ENCODE assay signal across 22 cellular contexts in the genomic region with DNA sequence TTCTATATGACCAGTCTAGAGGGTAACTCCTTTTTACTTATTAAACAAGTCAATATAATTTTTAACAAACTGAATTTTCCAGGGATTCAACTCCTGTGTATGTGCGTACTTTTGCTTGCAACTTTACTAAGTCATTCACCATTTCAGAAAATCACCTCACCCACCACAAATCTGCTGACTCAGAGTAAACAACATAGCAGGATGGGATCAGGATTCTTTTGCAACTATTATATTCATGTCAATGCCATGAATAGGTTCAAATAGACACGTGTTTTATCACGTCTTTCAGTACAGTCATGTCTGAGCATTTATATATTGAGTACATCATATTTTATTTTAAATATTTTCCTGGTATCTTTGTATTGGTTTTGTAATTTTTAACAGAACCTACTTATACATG. TPM values are rescaled to one million over a fixed set of nuclear protein-coding genes. Genes with fewer than 3 reads are reported as not detected.
DNase-seq lines count a peak whose midpoint lies in the region; ATAC-seq, FAIRE-seq and TF ChIP-seq lines count a peak whose summit lies in the region.
"Had no signal": no experiment of that assay in that cellular context is flagged by ENCODE, and none has a peak within 500 bp of the region (broad histone marks: within the 10 kb centered on the region; RNA-seq: fewer than 3 reads in every experiment).

No MANE protein-coding gene starts in this region.

- TF ChIP-seq CTCF in PC-3 (conservative IDR thresholded peaks at IDR 0.05; ENCODE audit: low read depth, low read length) (no peak), H1 (IDR thresholded peaks at IDR 0.05; ENCODE audit: control extremely low read depth in 1 of 3, insufficient read depth in 1 of 3, low read depth in 1 of 3, low read length in 3 of 3) (no peak)

- H3K4ac ChIP-seq in H1 (replicated peaks; ENCODE audit: insufficient read length, low read depth, low read length), result no peak overlapping the region

- WGBS in H1 (ENCODE audit: extremely low coverage in 1 of 2, insufficient coverage in 1 of 2, insufficient read length in 1 of 2, insufficient replicate concordance in 2 of 2, low coverage in 1 of 2, low lambda C conversion rate in 2 of 2, missing lambda C conversion rate in 1 of 2), 2 experiments, result 90% methylated on average over 3 of the region's 3 CpGs; no CpG with 5 or more reads in 1 of the 2 experiments

- H2AK5ac ChIP-seq in H1 (ENCODE audit: low read depth, low read length), result no peak overlapping the region

- no peak overlapping the region for H3K14ac ChIP-seq in H1 (ENCODE audit: insufficient read length)

- ATAC-seq in PC-3 (peak; percentile 74), GM18861 (IDR thresholded peaks at IDR 0.05; ENCODE audit: unreplicated experiment) (no peak), HG02588 (IDR thresholded peaks at IDR 0.05; ENCODE audit: unreplicated experiment) (no peak)

- no peaks in the 10 kb centered on the region for H3F3A ChIP-seq in PC-3 (ENCODE audit: low read length, unreplicated experiment)

- TF ChIP-seq POLR2A in H1 (IDR thresholded peaks at IDR 0.05; ENCODE audit: control extremely low read depth in 1 of 2, low read depth in 2 of 2, low read length in 2 of 2), result no peak

- H4K20me1 ChIP-seq in PC-3 (ENCODE audit: low read length) (no peaks in the 10 kb centered on the region), H1 (replicated peaks in 1 of 2; ENCODE audit: control insufficient read depth in 1 of 2, insufficient read depth in 2 of 2, low read length in 2 of 2) (peaks cover 0 to 2% of the 10 kb centered on the region in 2 experiments)
- H4K20me1 ChIP-seq: BLaER1 had no signal

- FAIRE-seq in H1 (lab: Jason Lieb, UNC), result no peak

- H2BK12ac ChIP-seq in H1 (ENCODE audit: low read depth, low read length), result no peak overlapping the region

- no peak overlapping the region for H2BK20ac ChIP-seq in H1 (ENCODE audit: low read length)

- peaks cover 4% of the 10 kb centered on the region; the same call in 1 of the 2 replicates for H3K79me1 ChIP-seq in H1 (ENCODE audit: low read depth, low read length)

- H3K27ac ChIP-seq in PC-3 (ENCODE audit: low read length) (peak overlapping the region; percentile 54), H1 (ENCODE audit: low read depth, low read length) (no peak overlapping the region)
- H3K27ac ChIP-seq: BLaER1, GM23248 had no signal

- H4K8ac ChIP-seq in H1 (ENCODE audit: extremely low read depth, insufficient read depth, low read length), result no peak overlapping the region

- intact Hi-C loops in PC-3 (cut with micrococcal nuclease), result no loop called here

- CTCF ChIA-PET in PC-3 (lab: Charles Lee), result no interaction called here
- CTCF ChIA-PET in H1 (lab: Charles Lee; ENCODE audit: partially characterized antibody), result no interaction called here

- POLR2A ChIA-PET in PC-3 (lab: Charles Lee; ENCODE audit: unreplicated experiment) (no interaction called here), H1 (lab: Charles Lee; ENCODE audit: partially characterized antibody) (no interaction called here)

- TF ChIP-seq RAD21 in H1 (IDR thresholded peaks at IDR 0.05 in 1 of 2, conservative IDR thresholded peaks at IDR 0.05 in 1 of 2; ENCODE audit: low read depth in 2 of 2, low read length in 2 of 2), result no peak

- H3K36me3 ChIP-seq in PC-3 (ENCODE audit: low read depth, low read length), result no peaks in the 10 kb centered on the region
- peaks cover 0 to 37% (median 5%) of the 10 kb centered on the region in 4 experiments; a peak in 6 of 8 replicates for H3K36me3 ChIP-seq in H1 (ENCODE audit: control insufficient read depth in 2 of 4, insufficient read depth in 4 of 4, low read length in 3 of 4)
- H3K36me3 ChIP-seq: BLaER1, HAP-1 had no signal

- peak; percentile 58 for DNase-seq in PC-3
- no peak for DNase-seq in H1 (ENCODE audit: low read depth in 1 of 2, low spot score in 2 of 2)
- DNase-seq in iris pigment epithelial cell (ENCODE audit: low read depth), result peak; percentile 27
- DNase-seq in T-helper 9 cell, result no peak
- no peak for DNase-seq in NCI-H1694 treated with DMSO at 0.1 percent for 48 hours (lab: John Stamatoyannopoulos, UW)
- DNase-seq: ACHN; CD4-positive, alpha-beta T cell; COR-L47; DMS79; GM23248; KBM-7; NCI-H1092 treated with DMSO at 0.1 percent for 48 hours; NCI-H1436 treated with DMSO at 0.1 percent for 48 hours; NCI-H2029 treated with DMSO at 0.1 percent for 48 hours; NCI-H226; NCI-H510A treated with DMSO at 0.1 percent for 48 hours; NCI-H748 treated with DMSO at 0.1 percent for 48 hours; Right ventricle myocardium superior had no signal

- no peak for TF ChIP-seq EP300 in H1 (IDR thresholded peaks at IDR 0.05; ENCODE audit: borderline replicate concordance in 1 of 2, low read depth in 2 of 2, low read length in 2 of 2)

- no peak overlapping the region for H3K18ac ChIP-seq in H1 (ENCODE audit: extremely low read depth, low read length)

- H3K4me1 ChIP-seq in PC-3 (ENCODE audit: insufficient read depth, low read length) (peaks cover 5% of the 10 kb centered on the region; the same call in 1 of the 2 replicates), H1 (replicated peaks in 1 of 4; ENCODE audit: control insufficient read depth in 3 of 4, insufficient read depth in 4 of 4, low read length in 3 of 4) (peaks cover 0 to 3% (median 0%) of the 10 kb centered on the region in 4 experiments; a peak in 2 of 7 replicates)
- H3K4me1 ChIP-seq: BLaER1 had no signal

- no peaks in the 10 kb centered on the region; the same call in 1 of the 2 replicates for H3K23me2 ChIP-seq in H1 (ENCODE audit: low read depth, low read length)

- no peaks in the 10 kb centered on the region for H3K79me2 ChIP-seq in PC-3 (ENCODE audit: low read length)
- peaks cover 0 to 26% of the 10 kb centered on the region in 2 experiments; a peak in 2 of 4 replicates for H3K79me2 ChIP-seq in H1 (ENCODE audit: control insufficient read depth in 1 of 2, insufficient read depth in 2 of 2, low read length in 2 of 2)

- no peaks in the 10 kb centered on the region for H3K9me2 ChIP-seq in PC-3 (replicated peaks; ENCODE audit: low read length)

- H2AFZ ChIP-seq in PC-3 (ENCODE audit: low read length) (no peak overlapping the region), H1 (ENCODE audit: low read length) (no peak overlapping the region)
- H2AFZ ChIP-seq: GM23248 had no signal

- no peak overlapping the region for H2BK5ac ChIP-seq in H1 (ENCODE audit: low read depth, low read length)

- H3K4me2 ChIP-seq in PC-3 (ENCODE audit: low read length) (peak overlapping the region; percentile 31; the same call in 1 of the 2 replicates), H1 (ENCODE audit: insufficient read depth in 1 of 2, low read depth in 2 of 2, low read length in 2 of 2) (no peak overlapping the region)
- H3K4me2 ChIP-seq: BLaER1 had no signal

- H2BK15ac ChIP-seq in H1 (ENCODE audit: low read length), result no peak overlapping the region

- H2BK120ac ChIP-seq in H1 (replicated peaks; ENCODE audit: low read depth, low read length), result no peak overlapping the region

- H3K56ac ChIP-seq in H1 (replicated peaks; ENCODE audit: insufficient read length, low read depth, low read length), result no peak overlapping the region

- no peaks in the 10 kb centered on the region for H3K9me3 ChIP-seq in PC-3 (ENCODE audit: low read length)
- no peaks in the 10 kb centered on the region for H3K9me3 ChIP-seq in H1 (ENCODE audit: insufficient read depth in 2 of 2, low read depth in 1 of 2, low read length in 1 of 2)
- H3K9me3 ChIP-seq: BLaER1, HAP-1 had no signal

- no peak overlapping the region for H4K5ac ChIP-seq in H1 (ENCODE audit: insufficient read length, low read depth, low read length)

- H3K23ac ChIP-seq in H1 (ENCODE audit: insufficient read length), result no peak overlapping the region

- no peaks in the 10 kb centered on the region for H3K27me3 ChIP-seq in PC-3 (ENCODE audit: low read length)
- H3K27me3 ChIP-seq in H1 (replicated peaks in 1 of 4; ENCODE audit: control insufficient read depth in 3 of 4, extremely low read depth in 1 of 4, insufficient read depth in 3 of 4, low read length in 3 of 4), result no peaks in the 10 kb centered on the region
- H3K27me3 ChIP-seq: BLaER1 had no signal

- H3K4me3 ChIP-seq in PC-3 (ENCODE audit: low read length), result no peak overlapping the region
- no peak overlapping the region for H3K4me3 ChIP-seq in H1 (ENCODE audit: extremely low read depth in 1 of 4, insufficient read depth in 2 of 4, low read depth in 3 of 4, low read length in 4 of 4)
- H3K4me3 ChIP-seq: BLaER1, GM23248, HAP-1 had no signal

- BruUV-seq in PC-3 (replicated peaks; lab: Mats Ljungman, UMichigan), result no TSS peak

- H4K91ac ChIP-seq in H1 (replicated peaks; ENCODE audit: insufficient read length, low read length), result no peak overlapping the region

- no peak overlapping the region; the same call in 1 of the 2 replicates for H3K9ac ChIP-seq in PC-3 (ENCODE audit: low read length)
- no peak overlapping the region for H3K9ac ChIP-seq in H1 (replicated peaks in 1 of 4; ENCODE audit: extremely low read depth in 1 of 4, low read depth in 3 of 4, low read length in 3 of 4)
- H3K9ac ChIP-seq: BLaER1, GM23248 had no signal

TF ChIP-seq in H1, 55 proteins besides CTCF, POLR2A, EP300 and RAD21 (continues in another document):
- no peak for TF ChIP-seq SIX5 (IDR thresholded peaks at IDR 0.05; ENCODE audit: low read depth, low read length)
- TF ChIP-seq CHD1 (IDR thresholded peaks at IDR 0.05; ENCODE audit: low read depth, low read length), result no peak

RNA-seq across cellular contexts. Expression of gene CTTNBP2, which starts 14.5 kb away (rescaled TPM):
- 1.0 and 1.1 TPM in 2 replicates for total RNA-seq in PC-3 (2014; rRNA removed)
- total RNA-seq in H1 (2021; fragmentation: NEBNext Ultra II Directional; extraction: Animal tissue kit (Norgen Biotek cat#: 25700)), result 30.9 and 35.1 TPM in 2 replicates
- polyA plus RNA-seq in H1 (2011; rRNA removed), result 13.0 and 15.3 TPM in 2 replicates
- polyA plus RNA-seq in H1 (2011; cell fraction: cytosol; rRNA removed), result 17.2 TPM
- 28.1 TPM for polyA plus RNA-seq in H1 (2011; cell fraction: nucleus; rRNA removed)
- 16.4 to 24.1 TPM (median 19.3 TPM) in 4 replicates for polyA plus RNA-seq in H1 (2012, experiment 1 of 2)
- polyA plus RNA-seq in H1 (2012, experiment 2 of 2), result 1.1 TPM
- polyA plus RNA-seq in H1 (2013, experiment 1 of 2), result 13.7 TPM
- 13.3 TPM for polyA plus RNA-seq in H1 (2013, experiment 2 of 2)
- 44.0 and 63.2 TPM in 2 replicates for polyA minus RNA-seq in H1 (2011; rRNA and poly(A)+ RNA removed)
- polyA minus RNA-seq in H1 (2011; cell fraction: cytosol; rRNA and poly(A)+ RNA removed), result 12.7 TPM
- polyA minus RNA-seq in H1 (2011; cell fraction: nucleus; rRNA and poly(A)+ RNA removed), result 52.1 TPM
- total RNA-seq: CD4-positive, alpha-beta T cell; GM23248 had no signal
- polyA plus RNA-seq: GM23248 had no signal

Comparison
In these comparisons a context has a peak if more than half of its experiments do, and no peak if none do; other contexts are left out.
1. DNase-seq: peak in PC-3 (single experiment) and iris pigment epithelial cell (single experiment); none in H1 (0 of 2), T-helper 9 cell (single experiment) and NCI-H1694 treated with DMSO at 0.1 percent for 48 hours (single experiment).
2. RNA of gene CTTNBP2, which starts 14.5 kb away (total RNA-seq): 30.9 to 35.1 TPM in H1; 1.0 to 1.1 TPM in PC-3; every median in the first group is over 10 times any median in the second.